In the genomic region with DNA sequence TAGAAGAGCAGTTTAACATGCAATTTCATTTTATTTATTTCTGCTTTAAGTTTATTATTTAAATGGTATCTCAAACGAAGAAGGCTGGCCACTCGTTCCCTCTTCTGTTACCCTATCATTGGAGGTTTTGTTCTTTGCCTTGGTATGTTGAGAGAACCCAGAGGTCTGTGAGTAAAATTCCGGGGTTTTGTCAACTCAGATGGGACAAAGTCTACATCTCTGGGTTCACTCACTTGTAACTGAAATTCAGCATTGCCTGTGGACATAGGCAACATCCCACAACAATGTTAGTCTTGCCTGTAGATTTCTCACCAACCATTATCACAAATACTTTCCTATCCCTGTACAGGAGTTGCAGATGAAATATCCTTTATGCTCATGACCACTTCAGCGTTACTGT, we compare ENCODE assay signal across 1 cellular context.
TF ChIP-seq lines count a peak whose summit lies in the region.

No MANE protein-coding gene starts in this region.

TF ChIP-seq in HepG2, 621 proteins besides CTCF, POLR2A, EP300 and RAD21 (continued from another document):
- TF ChIP-seq, protein P1, sequence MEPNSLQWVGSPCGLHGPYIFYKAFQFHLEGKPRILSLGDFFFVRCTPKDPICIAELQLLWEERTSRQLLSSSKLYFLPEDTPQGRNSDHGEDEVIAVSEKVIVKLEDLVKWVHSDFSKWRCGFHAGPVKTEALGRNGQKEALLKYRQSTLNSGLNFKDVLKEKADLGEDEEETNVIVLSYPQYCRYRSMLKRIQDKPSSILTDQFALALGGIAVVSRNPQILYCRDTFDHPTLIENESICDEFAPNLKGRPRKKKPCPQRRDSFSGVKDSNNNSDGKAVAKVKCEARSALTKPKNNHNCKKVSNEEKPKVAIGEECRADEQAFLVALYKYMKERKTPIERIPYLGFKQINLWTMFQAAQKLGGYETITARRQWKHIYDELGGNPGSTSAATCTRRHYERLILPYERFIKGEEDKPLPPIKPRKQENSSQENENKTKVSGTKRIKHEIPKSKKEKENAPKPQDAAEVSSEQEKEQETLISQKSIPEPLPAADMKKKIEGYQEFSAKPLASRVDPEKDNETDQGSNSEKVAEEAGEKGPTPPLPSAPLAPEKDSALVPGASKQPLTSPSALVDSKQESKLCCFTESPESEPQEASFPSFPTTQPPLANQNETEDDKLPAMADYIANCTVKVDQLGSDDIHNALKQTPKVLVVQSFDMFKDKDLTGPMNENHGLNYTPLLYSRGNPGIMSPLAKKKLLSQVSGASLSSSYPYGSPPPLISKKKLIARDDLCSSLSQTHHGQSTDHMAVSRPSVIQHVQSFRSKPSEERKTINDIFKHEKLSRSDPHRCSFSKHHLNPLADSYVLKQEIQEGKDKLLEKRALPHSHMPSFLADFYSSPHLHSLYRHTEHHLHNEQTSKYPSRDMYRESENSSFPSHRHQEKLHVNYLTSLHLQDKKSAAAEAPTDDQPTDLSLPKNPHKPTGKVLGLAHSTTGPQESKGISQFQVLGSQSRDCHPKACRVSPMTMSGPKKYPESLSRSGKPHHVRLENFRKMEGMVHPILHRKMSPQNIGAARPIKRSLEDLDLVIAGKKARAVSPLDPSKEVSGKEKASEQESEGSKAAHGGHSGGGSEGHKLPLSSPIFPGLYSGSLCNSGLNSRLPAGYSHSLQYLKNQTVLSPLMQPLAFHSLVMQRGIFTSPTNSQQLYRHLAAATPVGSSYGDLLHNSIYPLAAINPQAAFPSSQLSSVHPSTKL (CRISPR knock-in tag; IDR thresholded peaks at IDR 0.05): peak; percentile 67
- TF ChIP-seq CREM (IDR thresholded peaks at IDR 0.05) (0 out of 2 replicates have a peak, but pooled peaks have one; percentile 18), CREM (CRISPR knock-in tag; IDR thresholded peaks at IDR 0.05) (no peak)
- TF ChIP-seq, protein P2, sequence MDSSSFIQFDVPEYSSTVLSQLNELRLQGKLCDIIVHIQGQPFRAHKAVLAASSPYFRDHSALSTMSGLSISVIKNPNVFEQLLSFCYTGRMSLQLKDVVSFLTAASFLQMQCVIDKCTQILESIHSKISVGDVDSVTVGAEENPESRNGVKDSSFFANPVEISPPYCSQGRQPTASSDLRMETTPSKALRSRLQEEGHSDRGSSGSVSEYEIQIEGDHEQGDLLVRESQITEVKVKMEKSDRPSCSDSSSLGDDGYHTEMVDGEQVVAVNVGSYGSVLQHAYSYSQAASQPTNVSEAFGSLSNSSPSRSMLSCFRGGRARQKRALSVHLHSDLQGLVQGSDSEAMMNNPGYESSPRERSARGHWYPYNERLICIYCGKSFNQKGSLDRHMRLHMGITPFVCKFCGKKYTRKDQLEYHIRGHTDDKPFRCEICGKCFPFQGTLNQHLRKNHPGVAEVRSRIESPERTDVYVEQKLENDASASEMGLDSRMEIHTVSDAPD (CRISPR knock-in tag; IDR thresholded peaks at IDR 0.05): no peak
TF ChIP-seq in HepG2: peak in this region for 38.
